ENCODE assay signal across 33 cellular contexts in the genomic region with DNA sequence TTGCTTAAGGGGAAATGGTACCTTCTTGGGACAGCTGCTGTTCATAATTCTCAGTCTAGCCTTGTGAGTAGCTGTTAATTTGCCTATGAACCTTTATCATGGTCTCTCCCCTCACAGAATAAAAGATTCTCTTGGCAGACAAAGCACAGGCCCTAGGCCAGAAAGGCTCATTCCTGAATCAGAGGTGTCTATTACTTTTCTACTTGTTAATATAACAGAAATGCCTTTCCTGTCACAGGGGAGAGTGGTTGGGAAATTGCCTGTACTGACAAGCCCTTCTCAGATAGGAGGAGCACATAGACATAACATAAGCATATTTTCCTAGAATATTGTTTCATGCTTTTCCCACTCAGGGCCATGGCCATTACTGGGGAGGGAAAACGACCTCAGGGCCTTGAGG.
"Had no signal": no experiment of that assay in that cellular context is flagged by ENCODE, and none has a peak within 500 bp of the region (broad histone marks: within the 10 kb centered on the region; RNA-seq: fewer than 3 reads in every experiment).

No MANE protein-coding gene starts in this region.

- H3K79me2 ChIP-seq: parathyroid adenoma had no signal

- H3K4me1 Mint-ChIP-seq: central memory CD8-positive, alpha-beta T cell; naive B cell; T-helper 17 cell had no signal

- H3K27ac ChIP-seq: brain microvascular endothelial cell, heart left ventricle, left lung, lower lobe of right lung, parathyroid adenoma, right atrium auricular region, stomach, tibial artery, upper lobe of right lung, WERI-Rb-1 had no signal

- H3K36me3 Mint-ChIP-seq: activated naive CD8-positive, alpha-beta T cell treated with anti-CD3 and anti-CD28 coated beads, Interleukin-2, amount 10 ng/mL, durations not matched to agents 7 days and 5 days; naive B cell; stimulated activated naive B cell treated with anti-CD40 and anti-IgM and Interleukin-4, amounts not matched to agents 10 μg/mL and 1 μg/mL and 100 μg/mL, for 72 hours had no signal

- H3K4me3 ChIP-seq: heart left ventricle, left lung, lower lobe of right lung, right atrium auricular region, stomach, tibial artery, upper lobe of right lung had no signal

- H3K27ac Mint-ChIP-seq: activated naive CD4-positive, alpha-beta T cell treated with anti-CD3 and anti-CD28 coated beads for 36 hours; activated naive CD8-positive, alpha-beta T cell treated with anti-CD3 and anti-CD28 coated beads, Interleukin-2, amount 10 ng/mL, durations not matched to agents 7 days and 5 days; activated T-helper 1 cell treated with anti-CD3 and anti-CD28 coated beads, Interleukin-12 subunit alpha, Interleukin-12 subunit beta, Interleukin-2, Interleukin-4 antibody, amounts not matched to agents 30 ng/mL and 10 ng/mL and 1 ng/mL, durations not matched to agents 14 hours and 24 hours and 36 hours; naive B cell; stimulated activated naive B cell treated with anti-CD40 and anti-IgM and Interleukin-4, amounts not matched to agents 10 μg/mL and 1 μg/mL and 100 μg/mL, for 72 hours; T-helper 17 cell had no signal

- H3K4me1 ChIP-seq: left lung, lower lobe of right lung, parathyroid adenoma, right atrium auricular region, upper lobe of right lung had no signal

- DNase-seq: activated CD4-positive, alpha-beta T cell treated with anti-CD3 and anti-CD28 coated beads for 48 hours; activated CD4-positive, alpha-beta T cell treated with anti-CD3 and anti-CD28 coated beads, Interleukin-2, amount 50 U/mL, for 48 hours; activated CD8-positive, alpha-beta memory T cell treated with anti-CD3 and anti-CD28 coated beads for 24 hours; activated effector memory CD4-positive, alpha-beta T cell treated with anti-CD3 and anti-CD28 coated beads, Interleukin-2, amount 50 U/mL, for 16 hours; activated naive CD4-positive, alpha-beta T cell treated with anti-CD3 and anti-CD28 coated beads for 36 hours; activated naive CD8-positive, alpha-beta T cell treated with anti-CD3 and anti-CD28 coated beads, Interleukin-2, amount 10 ng/mL, durations not matched to agents 7 days and 5 days; activated T-cell treated with anti-CD3 and anti-CD28 coated beads, Interleukin-2, amount 50 U/mL, for 1 hour; brain microvascular endothelial cell; effector CD8-positive, alpha-beta T cell; erythroblast; foreskin fibroblast; heart left ventricle; left lung; lower lobe of right lung; mesendoderm; naive B cell; stimulated activated CD4-positive, alpha-beta T cell treated with anti-CD3 and anti-CD28 coated beads, Interleukin-15, amount 100 ng/mL, for 24 hours; stimulated activated CD4-positive, alpha-beta T cell treated with anti-CD3 and anti-CD28 coated beads, Interleukin-2, amount 100 ng/mL, for 24 hours; stimulated activated naive B cell treated with anti-CD40 and anti-IgM and Interleukin-4, amounts not matched to agents 10 μg/mL and 1 μg/mL and 100 μg/mL, for 72 hours; stomach; T-helper 17 cell; T1000; tibial artery; upper lobe of right lung; WERI-Rb-1 had no signal

- H3K9me3 Mint-ChIP-seq: activated naive CD4-positive, alpha-beta T cell treated with anti-CD3 and anti-CD28 coated beads for 36 hours; activated naive CD8-positive, alpha-beta T cell treated with anti-CD3 and anti-CD28 coated beads, Interleukin-2, amount 10 ng/mL, durations not matched to agents 7 days and 5 days; activated T-helper 1 cell treated with anti-CD3 and anti-CD28 coated beads, Interleukin-12 subunit alpha, Interleukin-12 subunit beta, Interleukin-2, Interleukin-4 antibody, amounts not matched to agents 30 ng/mL and 10 ng/mL and 1 ng/mL, durations not matched to agents 14 hours and 24 hours and 36 hours had no signal

- H3K27me3 Mint-ChIP-seq: central memory CD8-positive, alpha-beta T cell; naive B cell; stimulated activated naive B cell treated with anti-CD40 and anti-IgM and Interleukin-4, amounts not matched to agents 10 μg/mL and 1 μg/mL and 100 μg/mL, for 72 hours; T-helper 17 cell had no signal

- ATAC-seq: activated CD4-positive, CD25-positive, alpha-beta regulatory T cell treated with anti-CD3 and anti-CD28 coated beads, Interleukin-2, amount 50 U/mL, for 24 hours; heart left ventricle; left lung; lower lobe of right lung; stimulated activated naive B cell treated with anti-CD40 and anti-IgM and Interleukin-4, amounts not matched to agents 10 μg/mL and 1 μg/mL and 100 μg/mL, for 72 hours; T-helper 17 cell; upper lobe of right lung had no signal

- H3K9me3 ChIP-seq: heart left ventricle, left lung, lower lobe of right lung, right atrium auricular region, stomach, tibial artery, upper lobe of right lung had no signal

- H3K9ac ChIP-seq: parathyroid adenoma had no signal

- H3K36me3 ChIP-seq: brain microvascular endothelial cell, heart left ventricle, left lung, lower lobe of right lung, right atrium auricular region, stomach, tibial artery, upper lobe of right lung, WERI-Rb-1 had no signal

- H3K27me3 ChIP-seq: brain microvascular endothelial cell, heart left ventricle, left lung, right atrium auricular region, stomach, tibial artery, upper lobe of right lung had no signal

- FAIRE-seq: astrocyte, colon, endometrium had no signal

- H3K4me3 Mint-ChIP-seq: activated naive CD4-positive, alpha-beta T cell treated with anti-CD3 and anti-CD28 coated beads for 36 hours; activated naive CD8-positive, alpha-beta T cell treated with anti-CD3 and anti-CD28 coated beads, Interleukin-2, amount 10 ng/mL, durations not matched to agents 7 days and 5 days; activated T-helper 1 cell treated with anti-CD3 and anti-CD28 coated beads, Interleukin-12 subunit alpha, Interleukin-12 subunit beta, Interleukin-2, Interleukin-4 antibody, amounts not matched to agents 30 ng/mL and 10 ng/mL and 1 ng/mL, durations not matched to agents 14 hours and 24 hours and 36 hours; central memory CD8-positive, alpha-beta T cell; naive B cell; stimulated activated naive B cell treated with anti-CD40 and anti-IgM and Interleukin-4, amounts not matched to agents 10 μg/mL and 1 μg/mL and 100 μg/mL, for 72 hours; T-helper 17 cell had no signal

- H2AFZ ChIP-seq: parathyroid adenoma had no signal
